In the genomic region with DNA sequence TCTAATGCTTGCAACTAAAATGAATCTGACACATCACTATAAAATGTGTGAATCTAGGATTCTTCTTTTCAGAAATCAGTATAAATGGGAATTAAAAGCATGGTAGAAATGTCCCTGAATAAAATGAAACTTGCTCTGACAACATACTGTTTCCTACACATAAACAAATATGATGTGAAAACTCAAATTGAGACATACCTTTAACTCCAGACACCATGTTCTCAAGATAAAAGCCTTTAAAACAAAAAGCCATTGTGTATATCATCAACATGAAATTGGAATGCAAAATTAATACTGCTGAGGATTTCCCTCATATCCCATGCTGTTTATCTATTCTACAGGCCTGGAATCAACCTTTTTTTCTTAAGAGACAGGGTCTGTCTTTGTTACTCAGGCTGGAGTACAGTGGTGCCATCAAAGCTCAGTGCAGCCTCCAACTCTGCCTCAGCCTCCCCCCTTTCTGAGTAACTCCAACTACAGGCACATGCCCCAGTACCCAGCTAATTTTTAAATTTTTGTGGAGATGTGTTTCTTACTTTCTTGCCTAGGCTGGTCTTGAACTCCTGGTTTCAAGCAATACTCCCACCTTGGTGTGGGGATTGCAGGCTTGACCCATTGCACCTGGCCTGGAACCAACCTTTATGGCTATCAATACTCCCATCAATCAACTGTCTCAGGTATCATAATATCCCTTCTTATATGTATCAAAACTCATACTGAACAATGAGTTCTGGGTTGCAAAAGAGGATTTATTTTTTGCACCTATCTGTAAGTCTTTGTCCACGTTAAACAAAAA, we compare ENCODE assay signal across 2 cellular contexts.
TF ChIP-seq lines count a peak whose summit lies in the region.

No MANE protein-coding gene starts in this region.

TF ChIP-seq in SK-N-SH, 30 proteins besides CTCF, POLR2A, EP300 and RAD21:
- TF ChIP-seq FOXM1 (IDR thresholded peaks at IDR 0.05; ENCODE audit: low read depth): no peak
- TF ChIP-seq, protein P1, sequence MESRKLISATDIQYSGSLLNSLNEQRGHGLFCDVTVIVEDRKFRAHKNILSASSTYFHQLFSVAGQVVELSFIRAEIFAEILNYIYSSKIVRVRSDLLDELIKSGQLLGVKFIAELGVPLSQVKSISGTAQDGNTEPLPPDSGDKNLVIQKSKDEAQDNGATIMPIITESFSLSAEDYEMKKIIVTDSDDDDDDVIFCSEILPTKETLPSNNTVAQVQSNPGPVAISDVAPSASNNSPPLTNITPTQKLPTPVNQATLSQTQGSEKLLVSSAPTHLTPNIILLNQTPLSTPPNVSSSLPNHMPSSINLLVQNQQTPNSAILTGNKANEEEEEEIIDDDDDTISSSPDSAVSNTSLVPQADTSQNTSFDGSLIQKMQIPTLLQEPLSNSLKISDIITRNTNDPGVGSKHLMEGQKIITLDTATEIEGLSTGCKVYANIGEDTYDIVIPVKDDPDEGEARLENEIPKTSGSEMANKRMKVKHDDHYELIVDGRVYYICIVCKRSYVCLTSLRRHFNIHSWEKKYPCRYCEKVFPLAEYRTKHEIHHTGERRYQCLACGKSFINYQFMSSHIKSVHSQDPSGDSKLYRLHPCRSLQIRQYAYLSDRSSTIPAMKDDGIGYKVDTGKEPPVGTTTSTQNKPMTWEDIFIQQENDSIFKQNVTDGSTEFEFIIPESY (IDR thresholded peaks at IDR 0.05; ENCODE audit: borderline replicate concordance, low read depth): no peak
- no peak for TF ChIP-seq MEF2A (IDR thresholded peaks at IDR 0.05; ENCODE audit: borderline replicate concordance, low read depth)
- no peak for TF ChIP-seq FOSL2 (IDR thresholded peaks at IDR 0.05; ENCODE audit: borderline replicate concordance, low read depth)
- TF ChIP-seq GABPA (IDR thresholded peaks at IDR 0.05; ENCODE audit: low read depth): no peak
- no peak for TF ChIP-seq RFX5 (IDR thresholded peaks at IDR 0.05; ENCODE audit: low read length)
- TF ChIP-seq, protein P2, sequence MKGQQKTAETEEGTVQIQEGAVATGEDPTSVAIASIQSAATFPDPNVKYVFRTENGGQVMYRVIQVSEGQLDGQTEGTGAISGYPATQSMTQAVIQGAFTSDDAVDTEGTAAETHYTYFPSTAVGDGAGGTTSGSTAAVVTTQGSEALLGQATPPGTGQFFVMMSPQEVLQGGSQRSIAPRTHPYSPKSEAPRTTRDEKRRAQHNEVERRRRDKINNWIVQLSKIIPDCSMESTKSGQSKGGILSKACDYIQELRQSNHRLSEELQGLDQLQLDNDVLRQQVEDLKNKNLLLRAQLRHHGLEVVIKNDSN (IDR thresholded peaks at IDR 0.05; ENCODE audit: borderline replicate concordance, low read depth): no peak
- TF ChIP-seq NRF1 (IDR thresholded peaks at IDR 0.05; ENCODE audit: low read depth, low read length): no peak
- no peak for TF ChIP-seq FOXJ3 (CRISPR knock-in tag; IDR thresholded peaks at IDR 0.05)
- TF ChIP-seq TEAD4 (IDR thresholded peaks at IDR 0.05; ENCODE audit: borderline replicate concordance, insufficient read depth): no peak
- TF ChIP-seq GATA2 (CRISPR knock-in tag; IDR thresholded peaks at IDR 0.05): no peak
- no peak for TF ChIP-seq POLR2AphosphoS5 (IDR thresholded peaks at IDR 0.05; ENCODE audit: low read depth, low read length)
- no peak for TF ChIP-seq EZH2phosphoT487 (IDR thresholded peaks at IDR 0.05; ENCODE audit: borderline replicate concordance, low read depth)
- TF ChIP-seq TCF12 (IDR thresholded peaks at IDR 0.05): no peak
- TF ChIP-seq RCOR1 (IDR thresholded peaks at IDR 0.05; ENCODE audit: low read length): no peak
- no peak for TF ChIP-seq NFIC (IDR thresholded peaks at IDR 0.05; ENCODE audit: borderline replicate concordance)
- TF ChIP-seq, protein P3, sequence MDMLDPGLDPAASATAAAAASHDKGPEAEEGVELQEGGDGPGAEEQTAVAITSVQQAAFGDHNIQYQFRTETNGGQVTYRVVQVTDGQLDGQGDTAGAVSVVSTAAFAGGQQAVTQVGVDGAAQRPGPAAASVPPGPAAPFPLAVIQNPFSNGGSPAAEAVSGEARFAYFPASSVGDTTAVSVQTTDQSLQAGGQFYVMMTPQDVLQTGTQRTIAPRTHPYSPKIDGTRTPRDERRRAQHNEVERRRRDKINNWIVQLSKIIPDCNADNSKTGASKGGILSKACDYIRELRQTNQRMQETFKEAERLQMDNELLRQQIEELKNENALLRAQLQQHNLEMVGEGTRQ (IDR thresholded peaks at IDR 0.05; ENCODE audit: borderline replicate concordance, low read depth, low read length): no peak

TF ChIP-seq in SK-N-SH treated with all-trans-retinoic acid at 6 μM for 48 hours, 23 proteins besides CTCF, POLR2A, EP300 and RAD21:
- TF ChIP-seq PPARA (CRISPR knock-in tag; IDR thresholded peaks at IDR 0.05; ENCODE audit: borderline replicate concordance) (no peak), ZNF565 (CRISPR knock-in tag; conservative IDR thresholded peaks at IDR 0.05; ENCODE audit: low read depth) (no peak), ZFP30 (CRISPR knock-in tag; IDR thresholded peaks at IDR 0.05) (no peak), ZNF70 (CRISPR knock-in tag; IDR thresholded peaks at IDR 0.05) (no peak), ZFP3 (CRISPR knock-in tag; IDR thresholded peaks at IDR 0.05) (no peak), BACH2 (CRISPR knock-in tag; IDR thresholded peaks at IDR 0.05; ENCODE audit: borderline replicate concordance) (no peak), ESRRG (CRISPR knock-in tag; IDR thresholded peaks at IDR 0.05) (no peak), GLIS3 (CRISPR knock-in tag; IDR thresholded peaks at IDR 0.05) (no peak), SNAI2 (CRISPR knock-in tag; IDR thresholded peaks at IDR 0.05) (no peak), ARNTL (CRISPR knock-in tag; IDR thresholded peaks at IDR 0.05; ENCODE audit: borderline replicate concordance, low read depth) (no peak), TCF4 (CRISPR knock-in tag; IDR thresholded peaks at IDR 0.05; ENCODE audit: borderline replicate concordance) (no peak), RARB (CRISPR knock-in tag; IDR thresholded peaks at IDR 0.05) (no peak), CSDC2 (CRISPR knock-in tag; IDR thresholded peaks at IDR 0.05) (no peak), ZNF8 (CRISPR knock-in tag; IDR thresholded peaks at IDR 0.05) (no peak), ZC3H10 (CRISPR knock-in tag; IDR thresholded peaks at IDR 0.05) (no peak)
- TF ChIP-seq, protein P4, sequence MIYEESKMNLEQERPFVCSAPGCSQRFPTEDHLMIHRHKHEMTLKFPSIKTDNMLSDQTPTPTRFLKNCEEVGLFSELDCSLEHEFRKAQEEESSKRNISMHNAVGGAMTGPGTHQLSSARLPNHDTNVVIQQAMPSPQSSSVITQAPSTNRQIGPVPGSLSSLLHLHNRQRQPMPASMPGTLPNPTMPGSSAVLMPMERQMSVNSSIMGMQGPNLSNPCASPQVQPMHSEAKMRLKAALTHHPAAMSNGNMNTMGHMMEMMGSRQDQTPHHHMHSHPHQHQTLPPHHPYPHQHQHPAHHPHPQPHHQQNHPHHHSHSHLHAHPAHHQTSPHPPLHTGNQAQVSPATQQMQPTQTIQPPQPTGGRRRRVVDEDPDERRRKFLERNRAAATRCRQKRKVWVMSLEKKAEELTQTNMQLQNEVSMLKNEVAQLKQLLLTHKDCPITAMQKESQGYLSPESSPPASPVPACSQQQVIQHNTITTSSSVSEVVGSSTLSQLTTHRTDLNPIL (CRISPR knock-in tag; IDR thresholded peaks at IDR 0.05; ENCODE audit: low read depth): no peak
- TF ChIP-seq, protein P5, sequence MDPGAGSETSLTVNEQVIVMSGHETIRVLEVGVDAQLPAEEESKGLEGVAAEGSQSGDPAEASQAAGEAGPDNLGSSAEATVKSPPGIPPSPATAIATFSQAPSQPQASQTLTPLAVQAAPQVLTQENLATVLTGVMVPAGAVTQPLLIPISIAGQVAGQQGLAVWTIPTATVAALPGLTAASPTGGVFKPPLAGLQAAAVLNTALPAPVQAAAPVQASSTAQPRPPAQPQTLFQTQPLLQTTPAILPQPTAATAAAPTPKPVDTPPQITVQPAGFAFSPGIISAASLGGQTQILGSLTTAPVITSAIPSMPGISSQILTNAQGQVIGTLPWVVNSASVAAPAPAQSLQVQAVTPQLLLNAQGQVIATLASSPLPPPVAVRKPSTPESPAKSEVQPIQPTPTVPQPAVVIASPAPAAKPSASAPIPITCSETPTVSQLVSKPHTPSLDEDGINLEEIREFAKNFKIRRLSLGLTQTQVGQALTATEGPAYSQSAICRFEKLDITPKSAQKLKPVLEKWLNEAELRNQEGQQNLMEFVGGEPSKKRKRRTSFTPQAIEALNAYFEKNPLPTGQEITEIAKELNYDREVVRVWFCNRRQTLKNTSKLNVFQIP (CRISPR knock-in tag; IDR thresholded peaks at IDR 0.05; ENCODE audit: borderline replicate concordance, low read depth): no peak
